ENCODE assay signal across 21 cellular contexts in the genomic region with DNA sequence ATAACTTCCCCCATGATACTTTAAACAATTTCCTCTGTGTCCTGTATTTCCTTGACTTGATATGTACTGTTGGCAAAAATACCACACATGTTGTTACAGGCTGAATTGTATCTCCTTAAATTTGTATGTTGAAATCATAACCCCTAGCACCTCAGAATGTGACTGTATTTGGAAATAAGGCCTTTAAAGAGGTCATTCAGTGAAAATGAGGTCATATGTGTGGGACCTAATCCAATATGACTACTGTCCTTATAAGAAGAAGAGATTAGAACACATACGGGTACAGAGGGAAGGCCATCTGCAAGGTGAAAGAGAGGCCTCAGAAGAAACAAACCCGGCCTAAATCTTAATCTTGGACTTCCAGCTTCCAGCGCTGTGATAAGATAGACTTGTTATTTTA.
A peak's percentile ranks its signal among the peaks of the same experiment; 100 is the strongest.
DNase-seq lines count a peak whose midpoint lies in the region; ATAC-seq, FAIRE-seq and TF ChIP-seq lines count a peak whose summit lies in the region.
"Had no signal": no experiment of that assay in that cellular context is flagged by ENCODE, and none has a peak within 500 bp of the region (broad histone marks: within the 10 kb centered on the region; RNA-seq: fewer than 3 reads in every experiment).

No MANE protein-coding gene starts in this region.

- H3K79me2 ChIP-seq in GM23248 (ENCODE audit: insufficient read depth) (no peaks in the 10 kb centered on the region), parathyroid adenoma (no peaks in the 10 kb centered on the region), smooth muscle cell (ENCODE audit: low read depth) (no peaks in the 10 kb centered on the region)

- H4K20me1 ChIP-seq in GM23248 (ENCODE audit: insufficient read depth), result no peaks in the 10 kb centered on the region
- H4K20me1 ChIP-seq in smooth muscle cell (ENCODE audit: low read depth), result no peaks in the 10 kb centered on the region

- no peak overlapping the region for H3K4me3 ChIP-seq in GM23248
- H3K4me3 ChIP-seq in parathyroid adenoma (ENCODE audit: low read depth, low read length), result no peak overlapping the region
- H3K4me3 ChIP-seq in smooth muscle cell, result no peak overlapping the region
- H3K4me3 ChIP-seq: MG63, Peyer's patch, SJCRH30 had no signal

- H3K36me3 ChIP-seq in GM23248 (ENCODE audit: low read depth) (no peaks in the 10 kb centered on the region), parathyroid adenoma (ENCODE audit: control insufficient read depth, insufficient read depth, low read length) (no peaks in the 10 kb centered on the region), smooth muscle cell (ENCODE audit: low read depth) (no peaks in the 10 kb centered on the region)
- H3K36me3 ChIP-seq: MG63, Peyer's patch, SJCRH30 had no signal

- whole genome bisulfite sequencing in GM23248 (ENCODE audit: low coverage in 1 of 2, low lambda C conversion rate in 2 of 2, missing lambda C conversion rate in 2 of 2), 2 experiments, result 71 to 77% methylated on average over 3 of the region's 3 CpGs
- WGBS in smooth muscle cell (ENCODE audit: low lambda C conversion rate), result 59% methylated on average over 3 of the region's 3 CpGs

- H3K9ac ChIP-seq in GM23248 (no peak overlapping the region), parathyroid adenoma (no peak overlapping the region), smooth muscle cell (ENCODE audit: low read depth) (no peak overlapping the region)

- H3F3A ChIP-seq in GM23248 (ENCODE audit: insufficient read depth) (no peaks in the 10 kb centered on the region), smooth muscle cell (ENCODE audit: low read depth) (no peaks in the 10 kb centered on the region)

- ATAC-seq in esophagus mucosa, result peak; percentile 46

- H3K9me2 ChIP-seq in GM23248 (ENCODE audit: insufficient read depth), result no peaks in the 10 kb centered on the region

- no peak overlapping the region for H3K4me2 ChIP-seq in GM23248 (ENCODE audit: unreplicated experiment)
- H3K4me2 ChIP-seq in parathyroid adenoma (ENCODE audit: low read length), result no peak overlapping the region
- no peak overlapping the region for H3K4me2 ChIP-seq in smooth muscle cell

- H3K4me1 ChIP-seq in GM23248 (ENCODE audit: insufficient read depth), result no peaks in the 10 kb centered on the region
- H3K4me1 ChIP-seq in parathyroid adenoma, result no peaks in the 10 kb centered on the region
- H3K4me1 ChIP-seq in smooth muscle cell (ENCODE audit: low read depth), result no peaks in the 10 kb centered on the region
- H3K4me1 ChIP-seq: Peyer's patch, SJCRH30 had no signal

- no peak for TF ChIP-seq CTCF in parathyroid adenoma (IDR thresholded peaks at IDR 0.05)
- no peak for TF ChIP-seq CTCF in smooth muscle cell (IDR thresholded peaks at IDR 0.05; ENCODE audit: borderline replicate concordance, insufficient read depth, poor library complexity, severe bottlenecking)

- H3K27ac ChIP-seq in GM23248 (no peak overlapping the region), parathyroid adenoma (peak overlapping the region; percentile 65), smooth muscle cell (ENCODE audit: low read depth) (no peak overlapping the region)
- H3K27ac ChIP-seq: C4-2B, Peyer's patch, SJCRH30 had no signal

- H2AFZ ChIP-seq in GM23248 (0 out of 2 replicates have a peak overlapping the region, but pooled peaks have one; percentile 20), parathyroid adenoma (peak overlapping the region; percentile 23), smooth muscle cell (ENCODE audit: low read depth) (no peak overlapping the region)

- FAIRE-seq in GM12892 (lab: Jason Lieb, UNC), result no peak
- FAIRE-seq: A204.1 had no signal

- no peaks in the 10 kb centered on the region for H3K9me3 ChIP-seq in GM23248 (ENCODE audit: low read depth)
- no peaks in the 10 kb centered on the region for H3K9me3 ChIP-seq in parathyroid adenoma (ENCODE audit: control insufficient read depth, low read length)
- H3K9me3 ChIP-seq in smooth muscle cell (replicated peaks; ENCODE audit: low read depth), result no peaks in the 10 kb centered on the region
- H3K9me3 ChIP-seq: MG63, Peyer's patch, SJCRH30 had no signal

- TF ChIP-seq POLR2A in GM12892 (IDR thresholded peaks at IDR 0.05; ENCODE audit: low read depth, low read length), result no peak

- DNase-seq in GM23248 (no peak), NCI-H82 treated with DMSO at 0.1 percent for 48 hours (lab: John Stamatoyannopoulos, UW; ENCODE audit: unreplicated experiment) (peak; percentile 11), GM12892 (ENCODE audit: insufficient read length) (no peak), smooth muscle cell (lab: John Stamatoyannopoulos, UW; ENCODE audit: unreplicated experiment) (no peak)
- no peak for DNase-seq in central memory CD4-positive, alpha-beta T cell
- DNase-seq: CD8-positive, alpha-beta memory T cell; EL; GF-D8; H7; HFFc6; MG63; NCI-H1417 treated with DMSO at 0.1 percent for 48 hours; NCI-H187; NCI-H446; NCI-H526 treated with DMSO at 0.1 percent for 48 hours; Peyer's patch; SJCRH30 had no signal

- in situ Hi-C loops in GM23248 (cut with MboI), result no loop called here

- no peaks in the 10 kb centered on the region for H3K27me3 ChIP-seq in GM23248 (replicated peaks; ENCODE audit: insufficient read depth)
- H3K27me3 ChIP-seq in parathyroid adenoma (ENCODE audit: control insufficient read depth, insufficient read depth, low read length), result no peaks in the 10 kb centered on the region
- H3K27me3 ChIP-seq in smooth muscle cell (ENCODE audit: low read depth), result no peaks in the 10 kb centered on the region
- H3K27me3 ChIP-seq: MG63, Peyer's patch, SJCRH30 had no signal
